ENCODE assay signal across 1 cellular context in the genomic region with DNA sequence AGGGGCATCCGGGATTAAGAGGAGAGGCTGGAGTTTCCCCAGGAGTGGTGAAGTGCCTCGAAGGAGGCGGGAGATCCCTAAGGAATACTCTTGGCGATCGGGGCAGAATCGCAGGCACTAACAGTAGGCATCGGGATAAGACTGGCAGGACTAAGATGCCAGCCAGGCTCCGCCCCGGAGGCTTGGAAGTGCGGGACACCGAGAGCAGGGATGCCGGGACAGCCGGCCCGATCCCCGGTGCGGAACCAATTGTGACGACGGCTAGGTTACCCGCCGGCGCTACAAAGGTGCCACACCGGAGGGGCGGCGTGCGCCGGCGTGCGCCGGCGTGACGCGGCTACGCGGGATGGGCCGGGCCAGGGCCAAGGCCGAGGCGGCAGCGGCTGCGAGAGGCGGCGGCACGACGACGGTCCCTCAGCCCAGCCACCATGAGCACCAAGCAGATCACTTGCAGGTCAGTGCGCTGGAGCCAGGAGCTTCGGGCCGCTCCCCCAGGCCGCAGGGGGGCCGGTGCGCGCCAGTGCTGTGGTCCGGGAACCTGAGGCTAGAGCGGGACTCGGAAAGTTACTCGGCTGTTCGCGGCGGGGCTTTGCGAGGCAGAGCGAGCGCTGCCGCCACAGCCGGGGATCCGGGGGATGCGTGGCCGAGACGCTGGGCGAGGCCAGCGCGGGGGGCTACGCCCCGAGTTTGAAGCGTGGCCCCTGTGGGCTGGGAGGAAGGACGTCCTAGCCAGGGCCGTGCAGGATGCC.
TF ChIP-seq lines count a peak whose summit lies in the region.

Gene MKRN2, plus strand, starts transcription at position 365 of the 749 bp plus-strand sequence. Its CDS starts 64 bp downstream, at position 429.

TF ChIP-seq in HepG2, 621 proteins besides CTCF, POLR2A, EP300 and RAD21 (continued from another document and continues in another):
- TF ChIP-seq, protein P1, sequence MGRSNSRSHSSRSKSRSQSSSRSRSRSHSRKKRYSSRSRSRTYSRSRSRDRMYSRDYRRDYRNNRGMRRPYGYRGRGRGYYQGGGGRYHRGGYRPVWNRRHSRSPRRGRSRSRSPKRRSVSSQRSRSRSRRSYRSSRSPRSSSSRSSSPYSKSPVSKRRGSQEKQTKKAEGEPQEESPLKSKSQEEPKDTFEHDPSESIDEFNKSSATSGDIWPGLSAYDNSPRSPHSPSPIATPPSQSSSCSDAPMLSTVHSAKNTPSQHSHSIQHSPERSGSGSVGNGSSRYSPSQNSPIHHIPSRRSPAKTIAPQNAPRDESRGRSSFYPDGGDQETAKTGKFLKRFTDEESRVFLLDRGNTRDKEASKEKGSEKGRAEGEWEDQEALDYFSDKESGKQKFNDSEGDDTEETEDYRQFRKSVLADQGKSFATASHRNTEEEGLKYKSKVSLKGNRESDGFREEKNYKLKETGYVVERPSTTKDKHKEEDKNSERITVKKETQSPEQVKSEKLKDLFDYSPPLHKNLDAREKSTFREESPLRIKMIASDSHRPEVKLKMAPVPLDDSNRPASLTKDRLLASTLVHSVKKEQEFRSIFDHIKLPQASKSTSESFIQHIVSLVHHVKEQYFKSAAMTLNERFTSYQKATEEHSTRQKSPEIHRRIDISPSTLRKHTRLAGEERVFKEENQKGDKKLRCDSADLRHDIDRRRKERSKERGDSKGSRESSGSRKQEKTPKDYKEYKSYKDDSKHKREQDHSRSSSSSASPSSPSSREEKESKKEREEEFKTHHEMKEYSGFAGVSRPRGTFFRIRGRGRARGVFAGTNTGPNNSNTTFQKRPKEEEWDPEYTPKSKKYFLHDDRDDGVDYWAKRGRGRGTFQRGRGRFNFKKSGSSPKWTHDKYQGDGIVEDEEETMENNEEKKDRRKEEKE (IDR thresholded peaks at IDR 0.05), result no peak
- TF ChIP-seq ZNF530 (CRISPR knock-in tag; IDR thresholded peaks at IDR 0.05; ENCODE audit: low read depth), result no peak
- 0 out of 2 replicates have a peak, but pooled peaks have one; percentile 25 for TF ChIP-seq MED13 (CRISPR knock-in tag; IDR thresholded peaks at IDR 0.05)
- no peak for TF ChIP-seq FOXA1 (IDR thresholded peaks at IDR 0.05)
- TF ChIP-seq FOXA1 (CRISPR knock-in tag; IDR thresholded peaks at IDR 0.05), result no peak
- TF ChIP-seq ZNF432 (CRISPR knock-in tag; IDR thresholded peaks at IDR 0.05; ENCODE audit: borderline replicate concordance), result no peak
- 0 out of 2 replicates have a peak, but pooled peaks have one; percentile 32 for TF ChIP-seq ZNF10 (CRISPR knock-in tag; IDR thresholded peaks at IDR 0.05; ENCODE audit: borderline replicate concordance, low read depth)
- 0 out of 2 replicates have a peak, but pooled peaks have one; percentile 73 for TF ChIP-seq MZF1 (CRISPR knock-in tag; IDR thresholded peaks at IDR 0.05; ENCODE audit: borderline replicate concordance)
- TF ChIP-seq, protein P2, sequence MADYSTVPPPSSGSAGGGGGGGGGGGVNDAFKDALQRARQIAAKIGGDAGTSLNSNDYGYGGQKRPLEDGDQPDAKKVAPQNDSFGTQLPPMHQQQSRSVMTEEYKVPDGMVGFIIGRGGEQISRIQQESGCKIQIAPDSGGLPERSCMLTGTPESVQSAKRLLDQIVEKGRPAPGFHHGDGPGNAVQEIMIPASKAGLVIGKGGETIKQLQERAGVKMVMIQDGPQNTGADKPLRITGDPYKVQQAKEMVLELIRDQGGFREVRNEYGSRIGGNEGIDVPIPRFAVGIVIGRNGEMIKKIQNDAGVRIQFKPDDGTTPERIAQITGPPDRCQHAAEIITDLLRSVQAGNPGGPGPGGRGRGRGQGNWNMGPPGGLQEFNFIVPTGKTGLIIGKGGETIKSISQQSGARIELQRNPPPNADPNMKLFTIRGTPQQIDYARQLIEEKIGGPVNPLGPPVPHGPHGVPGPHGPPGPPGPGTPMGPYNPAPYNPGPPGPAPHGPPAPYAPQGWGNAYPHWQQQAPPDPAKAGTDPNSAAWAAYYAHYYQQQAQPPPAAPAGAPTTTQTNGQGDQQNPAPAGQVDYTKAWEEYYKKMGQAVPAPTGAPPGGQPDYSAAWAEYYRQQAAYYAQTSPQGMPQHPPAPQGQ (CRISPR knock-in tag; IDR thresholded peaks at IDR 0.05; ENCODE audit: borderline replicate concordance), result no peak
- peak; percentile 91 for TF ChIP-seq SALL2 (CRISPR knock-in tag; IDR thresholded peaks at IDR 0.05)
- peak; percentile 61 for TF ChIP-seq RXRA (CRISPR knock-in tag; IDR thresholded peaks at IDR 0.05)
- TF ChIP-seq ASH2L (IDR thresholded peaks at IDR 0.05; ENCODE audit: insufficient read length, low read depth, low read length), result peak; percentile 93
- no peak for TF ChIP-seq NONO (IDR thresholded peaks at IDR 0.05)
- peak; percentile 56; the same call in 1 of the 2 replicates for TF ChIP-seq NONO (CRISPR knock-in tag; conservative IDR thresholded peaks at IDR 0.05)
- TF ChIP-seq, protein P3, sequence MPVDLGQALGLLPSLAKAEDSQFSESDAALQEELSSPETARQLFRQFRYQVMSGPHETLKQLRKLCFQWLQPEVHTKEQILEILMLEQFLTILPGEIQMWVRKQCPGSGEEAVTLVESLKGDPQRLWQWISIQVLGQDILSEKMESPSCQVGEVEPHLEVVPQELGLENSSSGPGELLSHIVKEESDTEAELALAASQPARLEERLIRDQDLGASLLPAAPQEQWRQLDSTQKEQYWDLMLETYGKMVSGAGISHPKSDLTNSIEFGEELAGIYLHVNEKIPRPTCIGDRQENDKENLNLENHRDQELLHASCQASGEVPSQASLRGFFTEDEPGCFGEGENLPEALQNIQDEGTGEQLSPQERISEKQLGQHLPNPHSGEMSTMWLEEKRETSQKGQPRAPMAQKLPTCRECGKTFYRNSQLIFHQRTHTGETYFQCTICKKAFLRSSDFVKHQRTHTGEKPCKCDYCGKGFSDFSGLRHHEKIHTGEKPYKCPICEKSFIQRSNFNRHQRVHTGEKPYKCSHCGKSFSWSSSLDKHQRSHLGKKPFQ (CRISPR knock-in tag; IDR thresholded peaks at IDR 0.05; ENCODE audit: insufficient replicate concordance), result no peak
- no peak for TF ChIP-seq ZNF33A (CRISPR knock-in tag; IDR thresholded peaks at IDR 0.05; ENCODE audit: borderline replicate concordance)
- no peak for TF ChIP-seq PAWR (CRISPR knock-in tag; IDR thresholded peaks at IDR 0.05; ENCODE audit: borderline replicate concordance)
- TF ChIP-seq MEIS2 (CRISPR knock-in tag; IDR thresholded peaks at IDR 0.05), result peak; percentile 80
- TF ChIP-seq EZH2 (conservative IDR thresholded peaks at IDR 0.05; ENCODE audit: low read depth, low read length), result no peak
- TF ChIP-seq MBNL3 (CRISPR knock-in tag; conservative IDR thresholded peaks at IDR 0.05), result no peak
- TF ChIP-seq ZNF260 (CRISPR knock-in tag; IDR thresholded peaks at IDR 0.05; ENCODE audit: borderline replicate concordance, low read depth), result no peak
- TF ChIP-seq ARNT (IDR thresholded peaks at IDR 0.05), result no peak
- peak; percentile 72; the same call in 1 of the 2 replicates for TF ChIP-seq NAIF1 (CRISPR knock-in tag; IDR thresholded peaks at IDR 0.05; ENCODE audit: borderline replicate concordance)
- TF ChIP-seq, protein P4, sequence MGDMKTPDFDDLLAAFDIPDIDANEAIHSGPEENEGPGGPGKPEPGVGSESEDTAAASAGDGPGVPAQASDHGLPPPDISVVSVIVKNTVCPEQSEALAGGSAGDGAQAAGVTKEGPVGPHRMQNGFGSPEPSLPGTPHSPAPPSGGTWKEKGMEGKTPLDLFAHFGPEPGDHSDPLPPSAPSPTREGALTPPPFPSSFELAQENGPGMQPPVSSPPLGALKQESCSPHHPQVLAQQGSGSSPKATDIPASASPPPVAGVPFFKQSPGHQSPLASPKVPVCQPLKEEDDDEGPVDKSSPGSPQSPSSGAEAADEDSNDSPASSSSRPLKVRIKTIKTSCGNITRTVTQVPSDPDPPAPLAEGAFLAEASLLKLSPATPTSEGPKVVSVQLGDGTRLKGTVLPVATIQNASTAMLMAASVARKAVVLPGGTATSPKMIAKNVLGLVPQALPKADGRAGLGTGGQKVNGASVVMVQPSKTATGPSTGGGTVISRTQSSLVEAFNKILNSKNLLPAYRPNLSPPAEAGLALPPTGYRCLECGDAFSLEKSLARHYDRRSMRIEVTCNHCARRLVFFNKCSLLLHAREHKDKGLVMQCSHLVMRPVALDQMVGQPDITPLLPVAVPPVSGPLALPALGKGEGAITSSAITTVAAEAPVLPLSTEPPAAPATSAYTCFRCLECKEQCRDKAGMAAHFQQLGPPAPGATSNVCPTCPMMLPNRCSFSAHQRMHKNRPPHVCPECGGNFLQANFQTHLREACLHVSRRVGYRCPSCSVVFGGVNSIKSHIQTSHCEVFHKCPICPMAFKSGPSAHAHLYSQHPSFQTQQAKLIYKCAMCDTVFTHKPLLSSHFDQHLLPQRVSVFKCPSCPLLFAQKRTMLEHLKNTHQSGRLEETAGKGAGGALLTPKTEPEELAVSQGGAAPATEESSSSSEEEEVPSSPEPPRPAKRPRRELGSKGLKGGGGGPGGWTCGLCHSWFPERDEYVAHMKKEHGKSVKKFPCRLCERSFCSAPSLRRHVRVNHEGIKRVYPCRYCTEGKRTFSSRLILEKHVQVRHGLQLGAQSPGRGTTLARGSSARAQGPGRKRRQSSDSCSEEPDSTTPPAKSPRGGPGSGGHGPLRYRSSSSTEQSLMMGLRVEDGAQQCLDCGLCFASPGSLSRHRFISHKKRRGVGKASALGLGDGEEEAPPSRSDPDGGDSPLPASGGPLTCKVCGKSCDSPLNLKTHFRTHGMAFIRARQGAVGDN (CRISPR knock-in tag; IDR thresholded peaks at IDR 0.05), result peak; percentile 93
- TF ChIP-seq ZBTB43 (CRISPR knock-in tag; conservative IDR thresholded peaks at IDR 0.05), result 0 out of 2 replicates have a peak, but pooled peaks have one; percentile 22
- 0 out of 2 replicates have a peak, but pooled peaks have one; percentile 31 for TF ChIP-seq ZNF362 (CRISPR knock-in tag; IDR thresholded peaks at IDR 0.05; ENCODE audit: borderline replicate concordance)
- peak; percentile 70 for TF ChIP-seq ZNF160 (CRISPR knock-in tag; IDR thresholded peaks at IDR 0.05)
- TF ChIP-seq ZNF264 (CRISPR knock-in tag; IDR thresholded peaks at IDR 0.05), result no peak
- TF ChIP-seq SOX13 (IDR thresholded peaks at IDR 0.05), result peak; percentile 25; the same call in 1 of the 2 replicates
- peak in 1 of 2 experiments; percentile 39; a peak in 1 of 4 replicates for TF ChIP-seq SOX13 (CRISPR knock-in tag; conservative IDR thresholded peaks at IDR 0.05 in 1 of 2, IDR thresholded peaks at IDR 0.05 in 1 of 2)
- TF ChIP-seq ZMYM2 (CRISPR knock-in tag; IDR thresholded peaks at IDR 0.05), result no peak
- TF ChIP-seq ZNF720 (CRISPR knock-in tag; IDR thresholded peaks at IDR 0.05), result no peak
- TF ChIP-seq, protein P5, sequence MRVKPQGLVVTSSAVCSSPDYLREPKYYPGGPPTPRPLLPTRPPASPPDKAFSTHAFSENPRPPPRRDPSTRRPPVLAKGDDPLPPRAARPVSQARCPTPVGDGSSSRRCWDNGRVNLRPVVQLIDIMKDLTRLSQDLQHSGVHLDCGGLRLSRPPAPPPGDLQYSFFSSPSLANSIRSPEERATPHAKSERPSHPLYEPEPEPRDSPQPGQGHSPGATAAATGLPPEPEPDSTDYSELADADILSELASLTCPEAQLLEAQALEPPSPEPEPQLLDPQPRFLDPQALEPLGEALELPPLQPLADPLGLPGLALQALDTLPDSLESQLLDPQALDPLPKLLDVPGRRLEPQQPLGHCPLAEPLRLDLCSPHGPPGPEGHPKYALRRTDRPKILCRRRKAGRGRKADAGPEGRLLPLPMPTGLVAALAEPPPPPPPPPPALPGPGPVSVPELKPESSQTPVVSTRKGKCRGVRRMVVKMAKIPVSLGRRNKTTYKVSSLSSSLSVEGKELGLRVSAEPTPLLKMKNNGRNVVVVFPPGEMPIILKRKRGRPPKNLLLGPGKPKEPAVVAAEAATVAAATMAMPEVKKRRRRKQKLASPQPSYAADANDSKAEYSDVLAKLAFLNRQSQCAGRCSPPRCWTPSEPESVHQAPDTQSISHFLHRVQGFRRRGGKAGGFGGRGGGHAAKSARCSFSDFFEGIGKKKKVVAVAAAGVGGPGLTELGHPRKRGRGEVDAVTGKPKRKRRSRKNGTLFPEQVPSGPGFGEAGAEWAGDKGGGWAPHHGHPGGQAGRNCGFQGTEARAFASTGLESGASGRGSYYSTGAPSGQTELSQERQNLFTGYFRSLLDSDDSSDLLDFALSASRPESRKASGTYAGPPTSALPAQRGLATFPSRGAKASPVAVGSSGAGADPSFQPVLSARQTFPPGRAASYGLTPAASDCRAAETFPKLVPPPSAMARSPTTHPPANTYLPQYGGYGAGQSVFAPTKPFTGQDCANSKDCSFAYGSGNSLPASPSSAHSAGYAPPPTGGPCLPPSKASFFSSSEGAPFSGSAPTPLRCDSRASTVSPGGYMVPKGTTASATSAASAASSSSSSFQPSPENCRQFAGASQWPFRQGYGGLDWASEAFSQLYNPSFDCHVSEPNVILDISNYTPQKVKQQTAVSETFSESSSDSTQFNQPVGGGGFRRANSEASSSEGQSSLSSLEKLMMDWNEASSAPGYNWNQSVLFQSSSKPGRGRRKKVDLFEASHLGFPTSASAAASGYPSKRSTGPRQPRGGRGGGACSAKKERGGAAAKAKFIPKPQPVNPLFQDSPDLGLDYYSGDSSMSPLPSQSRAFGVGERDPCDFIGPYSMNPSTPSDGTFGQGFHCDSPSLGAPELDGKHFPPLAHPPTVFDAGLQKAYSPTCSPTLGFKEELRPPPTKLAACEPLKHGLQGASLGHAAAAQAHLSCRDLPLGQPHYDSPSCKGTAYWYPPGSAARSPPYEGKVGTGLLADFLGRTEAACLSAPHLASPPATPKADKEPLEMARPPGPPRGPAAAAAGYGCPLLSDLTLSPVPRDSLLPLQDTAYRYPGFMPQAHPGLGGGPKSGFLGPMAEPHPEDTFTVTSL (CRISPR knock-in tag; IDR thresholded peaks at IDR 0.05; ENCODE audit: borderline replicate concordance), result no peak; the same call in 1 of the 2 replicates
- TF ChIP-seq HOXA3 (CRISPR knock-in tag; IDR thresholded peaks at IDR 0.05), result peak; percentile 92
- TF ChIP-seq ZFYVE20 (CRISPR knock-in tag; IDR thresholded peaks at IDR 0.05; ENCODE audit: borderline replicate concordance, low read depth), result peak; percentile 92; the same call in 1 of the 2 replicates
- TF ChIP-seq SCMH1 (CRISPR knock-in tag; IDR thresholded peaks at IDR 0.05; ENCODE audit: borderline replicate concordance), result no peak
- TF ChIP-seq ZNF883 (CRISPR knock-in tag; IDR thresholded peaks at IDR 0.05; ENCODE audit: not compliant biosample characterization), result peak; percentile 95
